ENCODE assay signal across 18 cellular contexts in genomic region chr18:79942211-79942610, GRCh38. TPM values are rescaled to one million over a fixed set of nuclear protein-coding genes. Genes with fewer than 3 reads are reported as not detected.
DNase-seq lines count a peak whose midpoint lies in the region; ATAC-seq and TF ChIP-seq lines count a peak whose summit lies in the region.
"Had no signal": no experiment of that assay in that cellular context is flagged by ENCODE, and none has a peak within 500 bp of the region (broad histone marks: within the 10 kb centered on the region; RNA-seq: fewer than 3 reads in every experiment).

No MANE protein-coding gene starts in this region.

- TF ChIP-seq CTCF in cardiac muscle cell (IDR thresholded peaks at IDR 0.05; ENCODE audit: low read depth, low read length): no peak
- TF ChIP-seq CTCF in heart left ventricle (IDR thresholded peaks at IDR 0.05): no peak
- TF ChIP-seq CTCF in coronary artery (IDR thresholded peaks at IDR 0.05): no peak
- no peak for TF ChIP-seq CTCF in nephron (IDR thresholded peaks at IDR 0.05; ENCODE audit: unreplicated experiment in 3 of 3)

- H3K4me1 ChIP-seq in cardiac muscle cell (ENCODE audit: low read depth) (peaks cover 11% of the 10 kb centered on the region), heart left ventricle (peaks cover 0 to 58% (median 31%) of the 10 kb centered on the region in 12 donors), aorta (ENCODE audit: control insufficient read depth in 1 of 2, insufficient read depth in 2 of 2, low read length in 2 of 2) (no peaks in the 10 kb centered on the region)
- H3K4me1 ChIP-seq: HAP-1 had no signal

- no peaks in the 10 kb centered on the region for H3K9me3 ChIP-seq in cardiac muscle cell (ENCODE audit: low read depth)
- H3K9me3 ChIP-seq in heart left ventricle: no peaks in the 10 kb centered on the region
- H3K9me3 ChIP-seq in aorta (ENCODE audit: control insufficient read depth, low read length): no peaks in the 10 kb centered on the region
- H3K9me3 ChIP-seq: HAP-1, prostate gland had no signal

- H3K9me3 Mint-ChIP-seq in nephron: peaks cover 12% of the 10 kb centered on the region
- H3K9me3 Mint-ChIP-seq: immature natural killer cell had no signal

- intact Hi-C loops in heart left ventricle (cut with DNase I): loop anchor here in 2 of 10 donors (10.0 kb wide), 2 partner anchors 57 to 547 kb away; partner anchors contain the start of gene NFATC1 (in 1 of the 2)
- intact Hi-C loops in aorta (cut with DNase I): no loop called here

- peaks cover 57% of the 10 kb centered on the region for H3K4me1 Mint-ChIP-seq in nephron

- no peak overlapping the region for H3K4me3 ChIP-seq in cardiac muscle cell
- no peak overlapping the region for H3K4me3 ChIP-seq in heart left ventricle
- H3K4me3 ChIP-seq in coronary artery: no peak overlapping the region
- H3K4me3 ChIP-seq in aorta (ENCODE audit: low read length in 2 of 2): no peak overlapping the region
- H3K4me3 ChIP-seq: HAP-1, prostate gland, skin epidermis had no signal

- ATAC-seq in heart left ventricle (no peak), aorta (ENCODE audit: low FRiP score) (no peak), HG02623 (IDR thresholded peaks at IDR 0.05; ENCODE audit: unreplicated experiment) (no peak), esophagus mucosa (no peak)
- ATAC-seq: activated CD8-positive, alpha-beta T cell treated with anti-CD3 and anti-CD28 coated beads, Interleukin-2, amount 10 ng/mL, durations not matched to agents 7 days and 5 days had no signal

- WGBS in heart left ventricle, 4 donors: 73 to 82% (median 79%) methylated on average over 7 of the region's 7 CpGs
- 94 to 95% methylated on average over 7 of the region's 7 CpGs for WGBS in aorta, 2 donors

- H3K36me3 ChIP-seq in cardiac muscle cell (no peaks in the 10 kb centered on the region), heart left ventricle (peaks cover 0 to 72% (median 34%) of the 10 kb centered on the region in 9 donors), aorta (ENCODE audit: control insufficient read depth in 1 of 2, insufficient read depth in 2 of 2, low read length in 1 of 2) (no peaks in the 10 kb centered on the region)
- H3K36me3 ChIP-seq: prostate gland had no signal

- H3K36me3 Mint-ChIP-seq in nephron (ENCODE audit: low read depth): peaks cover 45% of the 10 kb centered on the region

- H3K27ac Mint-ChIP-seq in nephron: peak overlapping the region in 2 of 3 experiments; percentile 28 to 69
- H3K27ac Mint-ChIP-seq: activated CD8-positive, alpha-beta T cell treated with anti-CD3 and anti-CD28 coated beads, Interleukin-2, amount 10 ng/mL, durations not matched to agents 7 days and 5 days had no signal

- DNase-seq in cardiac muscle cell (ENCODE audit: low read depth in 1 of 2, low spot score in 1 of 2) (no peak), heart left ventricle (no peak), coronary artery (ENCODE audit: low spot score) (peak; percentile 17), aorta (peak; percentile 9 to 15)
- DNase-seq in central memory CD4-positive, alpha-beta T cell: no peak
- DNase-seq: activated CD8-positive, alpha-beta T cell treated with anti-CD3 and anti-CD28 coated beads, Interleukin-2, amount 10 ng/mL, durations not matched to agents 7 days and 5 days; activated T-cell treated with anti-CD3 and anti-CD28 coated beads, Interleukin-2, amount 50 U/mL, for 48 hours; immature natural killer cell; NCI-H1436; NCI-H774; SIG-M5; stimulated activated CD4-positive, alpha-beta T cell treated with anti-CD3 and anti-CD28 coated beads, Interleukin-2, amount 100 ng/mL, for 48 hours had no signal

- H3K4me3 Mint-ChIP-seq in nephron: no peak overlapping the region
- H3K4me3 Mint-ChIP-seq: activated CD8-positive, alpha-beta T cell treated with anti-CD3 and anti-CD28 coated beads, Interleukin-2, amount 10 ng/mL, durations not matched to agents 7 days and 5 days; immature natural killer cell had no signal

- no peaks in the 10 kb centered on the region for H3K27me3 ChIP-seq in cardiac muscle cell
- H3K27me3 ChIP-seq in heart left ventricle: no peaks in the 10 kb centered on the region
- no peaks in the 10 kb centered on the region for H3K27me3 ChIP-seq in aorta (ENCODE audit: control insufficient read depth in 1 of 2, insufficient read depth in 2 of 2, low read length in 1 of 2)

- H3K27me3 Mint-ChIP-seq in nephron (ENCODE audit: low read depth): peaks cover 4% of the 10 kb centered on the region

- no peak for TF ChIP-seq POLR2A in heart left ventricle (IDR thresholded peaks at IDR 0.05)

- peak overlapping the region; percentile 40 for H3K27ac ChIP-seq in cardiac muscle cell
- peak overlapping the region in 1 of 12 donors; percentile 24 for H3K27ac ChIP-seq in heart left ventricle
- no peak overlapping the region for H3K27ac ChIP-seq in coronary artery
- no peak overlapping the region for H3K27ac ChIP-seq in aorta (ENCODE audit: low read depth in 1 of 2, low read length in 2 of 2)

RNA-seq across cellular contexts. Expression of gene SLC66A2, which starts 9.2 kb away (rescaled TPM):
- total RNA-seq in cardiac muscle cell (28.6 and 43.9 TPM in 2 replicates), heart left ventricle (10 to 100 TPM; 19.7 to 33.4 (median 26.6) TPM), aorta (10 to 100 TPM; 40.1 to 47.7 TPM), esophagus mucosa (29.1 TPM)
- polyA plus RNA-seq in cardiac muscle cell (36.4 and 39.8 TPM in 2 replicates), heart left ventricle (10 to 100 TPM; 20.5 to 31.2 TPM), aorta (10 to 100 TPM; 12.9 to 48.8 TPM)

RNA-seq across cellular contexts. Expression of gene HSBP1L1, which starts 22.2 kb away (rescaled TPM):
- 2.5 and 6.3 TPM in 2 replicates for total RNA-seq in cardiac muscle cell
- 4.0 and 4.4 TPM in 2 replicates for polyA plus RNA-seq in cardiac muscle cell
- total RNA-seq in heart left ventricle: 10 to 100 TPM in 3 of 9 donors, 1 to 10 TPM in 6; 3.6 to 14.3 (median 7.1) TPM
- 10 to 100 TPM in 1 of 2 donors, 1 to 10 TPM in 1; 4.1 to 27.5 TPM for polyA plus RNA-seq in heart left ventricle
- total RNA-seq in aorta: 10 to 100 TPM in 1 of 2 donors, 1 to 10 TPM in 1; 7.9 to 13.0 TPM
- 10 to 100 TPM in 1 of 2 donors, 1 to 10 TPM in 1; 5.1 to 11.3 TPM for polyA plus RNA-seq in aorta
- 15.5 TPM for total RNA-seq in esophagus mucosa

RNA-seq across cellular contexts. Expression of gene TXNL4A, which starts 46.2 kb away (rescaled TPM):
- total RNA-seq in cardiac muscle cell: 32.2 and 51.9 TPM in 2 replicates
- 287 and 318 TPM in 2 replicates for polyA plus RNA-seq in cardiac muscle cell
- 100 to 1,000 TPM in 2 of 9 donors, 10 to 100 TPM in 7; 35.2 to 113 (median 90.9) TPM for total RNA-seq in heart left ventricle
- 100 to 1,000 TPM in 1 of 2 donors, 10 to 100 TPM in 1; 94.6 to 139 TPM for polyA plus RNA-seq in heart left ventricle
- total RNA-seq in aorta: 10 to 100 TPM; 71.7 to 72.0 TPM
- polyA plus RNA-seq in aorta: 100 to 1,000 TPM in 1 of 2 donors, 10 to 100 TPM in 1; 69.5 to 109 TPM
- 77.1 TPM for total RNA-seq in esophagus mucosa

Comparison
In these comparisons a context has a peak if more than half of its experiments do, and no peak if none do; other contexts are left out.
1. DNase-seq: peak in coronary artery (single experiment) and aorta (2 of 2); none in cardiac muscle cell (0 of 2), heart left ventricle (0 of 5) and central memory CD4-positive, alpha-beta T cell (single experiment).